11 cellular contexts compared by ENCODE assay signal in the genomic region with DNA sequence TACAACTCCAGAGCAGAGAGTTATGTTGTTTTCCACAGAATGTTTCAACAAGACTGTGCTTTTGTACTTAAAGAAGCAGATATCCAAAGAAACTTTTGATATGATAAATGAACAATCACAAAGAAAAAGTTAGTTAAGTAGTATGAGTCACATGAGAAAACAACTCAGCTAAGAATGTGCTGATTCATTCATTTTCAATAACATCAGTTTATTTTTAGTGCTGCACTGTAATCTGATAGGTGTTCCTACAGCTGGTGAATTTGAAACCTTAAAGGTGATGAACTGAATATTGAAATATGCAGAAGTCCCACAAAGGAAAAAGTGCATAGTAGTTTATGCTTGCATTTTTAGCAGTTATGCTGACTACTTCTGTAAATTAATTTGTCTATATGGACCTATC.
DNase-seq lines count a peak whose midpoint lies in the region; ATAC-seq and TF ChIP-seq lines count a peak whose summit lies in the region.
"Had no signal": no experiment of that assay in that cellular context is flagged by ENCODE, and none has a peak within 500 bp of the region (broad histone marks: within the 10 kb centered on the region; RNA-seq: fewer than 3 reads in every experiment).

No MANE protein-coding gene starts in this region.

- H3K4me3 Mint-ChIP-seq in activated T-helper 17 cell treated with anti-CD3 and anti-CD28 coated beads, Interleukin-2, amount 50 U/mL, for 72 hours = no peak overlapping the region
- no peak overlapping the region for H3K4me3 Mint-ChIP-seq in glutamatergic neuron (ENCODE audit: unreplicated experiment)
- H3K4me3 Mint-ChIP-seq: activated CD4-positive, alpha-beta T cell treated with anti-CD3 and anti-CD28 coated beads for 36 hours; IgD-negative memory B cell had no signal

- H3K9me3 Mint-ChIP-seq in activated T-helper 17 cell treated with anti-CD3 and anti-CD28 coated beads, Interleukin-2, amount 50 U/mL, for 72 hours = no peaks in the 10 kb centered on the region
- H3K9me3 Mint-ChIP-seq in activated naive CD4-positive, alpha-beta T cell treated with anti-CD3 and anti-CD28 coated beads, Interleukin-2, amount 50 U/mL, for 72 hours = no peaks in the 10 kb centered on the region
- peaks cover 2% of the 10 kb centered on the region for H3K9me3 Mint-ChIP-seq in glutamatergic neuron (ENCODE audit: unreplicated experiment)

- H3K4me1 Mint-ChIP-seq in activated T-helper 17 cell treated with anti-CD3 and anti-CD28 coated beads, Interleukin-2, amount 50 U/mL, for 72 hours = no peaks in the 10 kb centered on the region
- no peaks in the 10 kb centered on the region for H3K4me1 Mint-ChIP-seq in glutamatergic neuron (ENCODE audit: low read depth, unreplicated experiment)
- H3K4me1 Mint-ChIP-seq: activated CD4-positive, alpha-beta T cell treated with anti-CD3 and anti-CD28 coated beads for 36 hours; IgD-negative memory B cell had no signal

- peak; percentile 10 for DNase-seq in AG09319 (ENCODE audit: extremely low read depth, low read depth)
- DNase-seq in HPDE6-E6E7 (ENCODE audit: extremely low spot score) = peak; percentile 48
- peak; percentile 72 for DNase-seq in astrocyte of the hippocampus (ENCODE audit: low read depth, low spot score)
- DNase-seq in left kidney (ENCODE audit: low read depth, low spot score) = peak; percentile 40
- no peak for DNase-seq in activated naive CD4-positive, alpha-beta T cell treated with anti-CD3 and anti-CD28 coated beads, Interleukin-2, amount 50 U/mL, for 72 hours (ENCODE audit: low spot score in 2 of 2)
- no peak for DNase-seq in glutamatergic neuron
- DNase-seq: activated CD4-positive, alpha-beta T cell treated with anti-CD3 and anti-CD28 coated beads for 36 hours; pancreas had no signal

- no peak overlapping the region for H3K27ac Mint-ChIP-seq in activated T-helper 17 cell treated with anti-CD3 and anti-CD28 coated beads, Interleukin-2, amount 50 U/mL, for 72 hours
- H3K27ac Mint-ChIP-seq in activated naive CD4-positive, alpha-beta T cell treated with anti-CD3 and anti-CD28 coated beads, Interleukin-2, amount 50 U/mL, for 72 hours = no peak overlapping the region
- H3K27ac Mint-ChIP-seq in glutamatergic neuron (ENCODE audit: unreplicated experiment) = no peak overlapping the region
- H3K27ac Mint-ChIP-seq: activated CD4-positive, alpha-beta T cell treated with anti-CD3 and anti-CD28 coated beads for 36 hours; IgD-negative memory B cell had no signal

- H3K36me3 Mint-ChIP-seq in activated T-helper 17 cell treated with anti-CD3 and anti-CD28 coated beads, Interleukin-2, amount 50 U/mL, for 72 hours (ENCODE audit: low read depth) = no peaks in the 10 kb centered on the region
- no peaks in the 10 kb centered on the region for H3K36me3 Mint-ChIP-seq in activated naive CD4-positive, alpha-beta T cell treated with anti-CD3 and anti-CD28 coated beads, Interleukin-2, amount 50 U/mL, for 72 hours
- H3K36me3 Mint-ChIP-seq in glutamatergic neuron (ENCODE audit: unreplicated experiment) = no peaks in the 10 kb centered on the region
- H3K36me3 Mint-ChIP-seq: IgD-negative memory B cell had no signal

- no peaks in the 10 kb centered on the region for H3K27me3 Mint-ChIP-seq in activated T-helper 17 cell treated with anti-CD3 and anti-CD28 coated beads, Interleukin-2, amount 50 U/mL, for 72 hours
- no peaks in the 10 kb centered on the region for H3K27me3 Mint-ChIP-seq in glutamatergic neuron (ENCODE audit: unreplicated experiment)
- H3K27me3 Mint-ChIP-seq: activated CD4-positive, alpha-beta T cell treated with anti-CD3 and anti-CD28 coated beads for 36 hours; IgD-negative memory B cell had no signal

- TF ChIP-seq CTCF in AG09319 (IDR thresholded peaks at IDR 0.05; ENCODE audit: low read depth, low read length) (no peak), glutamatergic neuron (IDR thresholded peaks at IDR 0.05; ENCODE audit: partially characterized antibody, unreplicated experiment) (no peak)

- ATAC-seq in activated T-helper 17 cell treated with anti-CD3 and anti-CD28 coated beads, Interleukin-2, amount 50 U/mL, for 72 hours (replicated peaks) = no peak
- no peak for ATAC-seq in activated naive CD4-positive, alpha-beta T cell treated with anti-CD3 and anti-CD28 coated beads, Interleukin-2, amount 50 U/mL, for 72 hours
- no peak for ATAC-seq in GM21528 (IDR thresholded peaks at IDR 0.05; ENCODE audit: low FRiP score, unreplicated experiment)
- ATAC-seq: activated CD4-positive, alpha-beta T cell treated with anti-CD3 and anti-CD28 coated beads for 36 hours had no signal

Comparison
In these comparisons a context has a peak if more than half of its experiments do, and no peak if none do; other contexts are left out.
1. DNase-seq: peak in AG09319 (single experiment), HPDE6-E6E7 (single experiment), astrocyte of the hippocampus (single experiment) and left kidney (single experiment); none in activated naive CD4-positive, alpha-beta T cell treated with anti-CD3 and anti-CD28 coated beads, Interleukin-2, amount 50 U/mL, for 72 hours (0 of 2) and glutamatergic neuron (single experiment).